ENCODE assay signal across 10 cellular contexts in the genomic region with DNA sequence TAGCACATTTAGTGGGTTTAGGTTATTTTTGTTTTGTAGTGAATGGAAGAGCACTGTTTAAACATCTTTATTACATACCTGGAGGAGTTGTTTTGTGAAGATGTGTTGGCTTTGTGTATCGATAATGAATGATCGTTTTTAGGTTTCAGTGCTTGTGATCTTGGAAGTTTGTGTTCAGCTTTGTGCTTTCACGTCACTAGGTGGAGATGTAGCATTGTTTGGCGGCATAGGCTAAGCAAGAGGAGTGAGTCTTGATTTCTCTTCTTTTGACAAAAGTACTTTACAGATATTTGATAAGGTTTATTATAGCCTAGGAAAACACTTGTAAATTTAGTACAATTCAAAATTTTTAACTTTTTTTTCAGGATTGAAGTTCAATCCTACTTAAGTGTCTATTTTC. TPM values are rescaled to one million over a fixed set of nuclear protein-coding genes. Genes with fewer than 3 reads are reported as not detected.
DNase-seq lines count a peak whose midpoint lies in the region; ATAC-seq and TF ChIP-seq lines count a peak whose summit lies in the region.
"Had no signal": no experiment of that assay in that cellular context is flagged by ENCODE, and none has a peak within 500 bp of the region (broad histone marks: within the 10 kb centered on the region; RNA-seq: fewer than 3 reads in every experiment).

No MANE protein-coding gene starts in this region.

- no peaks in the 10 kb centered on the region for H4K20me1 ChIP-seq in hepatocyte (ENCODE audit: insufficient read depth, poor library complexity, severe bottlenecking)

- no peak overlapping the region for H3K4me3 ChIP-seq in A673 (ENCODE audit: low read depth, low read length, poor library complexity, severe bottlenecking)
- no peak overlapping the region for H3K4me3 ChIP-seq in hepatocyte

- intact Hi-C loops in A673 (cut with micrococcal nuclease; ENCODE audit: unreplicated experiment) = loop anchor here (10.0 kb wide), 1 partner anchor 629 kb away; no protein-coding TSS in a partner anchor

- 43% methylated on average over 4 of the region's 4 CpGs for WGBS in hepatocyte (ENCODE audit: low lambda C conversion rate, missing lambda C conversion rate)

- POLR2A ChIA-PET in A673 (lab: Charles Lee; ENCODE audit: low non-redundant PET) = no interaction called here

- H3K79me2 ChIP-seq in hepatocyte = no peaks in the 10 kb centered on the region

- TF ChIP-seq CTCF in A673 (conservative IDR thresholded peaks at IDR 0.05; ENCODE audit: low read depth, low read length) (peak; percentile 57), VCaP (conservative IDR thresholded peaks at IDR 0.05) (peak; percentile 77), hepatocyte (IDR thresholded peaks at IDR 0.05; ENCODE audit: poor library complexity) (peak; percentile 76)

- H3K27me3 ChIP-seq in A673 (replicated peaks; ENCODE audit: insufficient read depth, low read depth, low read length, poor library complexity) = peaks cover 18% of the 10 kb centered on the region
- H3K27me3 ChIP-seq in hepatocyte = no peaks in the 10 kb centered on the region

- no peaks in the 10 kb centered on the region for H3K9me2 ChIP-seq in hepatocyte (replicated peaks; ENCODE audit: insufficient read depth)

- H3K27ac ChIP-seq in A673 (ENCODE audit: low read depth, low read length, poor library complexity, severe bottlenecking) (no peak overlapping the region), VCaP (no peak overlapping the region), hepatocyte (no peak overlapping the region)

- H3K9me3 ChIP-seq in A673 (ENCODE audit: low read depth, low read length, poor library complexity, severe bottlenecking) = no peaks in the 10 kb centered on the region
- no peaks in the 10 kb centered on the region for H3K9me3 ChIP-seq in hepatocyte (ENCODE audit: low read depth)

- no peaks in the 10 kb centered on the region for H3K36me3 ChIP-seq in A673 (ENCODE audit: insufficient read depth, low read length, poor library complexity, severe bottlenecking)
- no peaks in the 10 kb centered on the region for H3K36me3 ChIP-seq in hepatocyte (replicated peaks; ENCODE audit: insufficient read depth, low read depth)

- H2AFZ ChIP-seq in hepatocyte = no peak overlapping the region

- BruUV-seq in A673 (replicated peaks; lab: Mats Ljungman, UMichigan) = no TSS peak

- H3K4me1 ChIP-seq in A673 (ENCODE audit: insufficient read depth, low read length, poor library complexity, severe bottlenecking) (no peaks in the 10 kb centered on the region), hepatocyte (ENCODE audit: insufficient read depth) (no peaks in the 10 kb centered on the region)

- DNase-seq in A673 (ENCODE audit: low spot score) = peak; percentile 39
- DNase-seq in H4 (ENCODE audit: low spot score) = peak; percentile 12
- peak; percentile 51 for DNase-seq in hepatocyte (ENCODE audit: low spot score)
- no peak for DNase-seq in hepatic stellate cell (ENCODE audit: low spot score)
- no peak for DNase-seq in MV-4-11 (lab: John Stamatoyannopoulos, UW)
- DNase-seq: activated B cell treated with CpG ODN at 0.5 μM for 24 hours, NCI-H226 had no signal

- CTCF ChIA-PET in A673 (lab: Charles Lee) = interaction anchor here (0.6 kb wide), 1 partner anchor 161 kb away, joined by 6 read pairs; no protein-coding TSS in a partner anchor

- no peak overlapping the region for H3K4me2 ChIP-seq in hepatocyte

- no peak for ATAC-seq in GM18520 (IDR thresholded peaks at IDR 0.05; ENCODE audit: unreplicated experiment)
- no peak for ATAC-seq in HG02678 (IDR thresholded peaks at IDR 0.05; ENCODE audit: unreplicated experiment)

RNA-seq across cellular contexts. Expression of gene PDK3, which starts 50.4 kb away (rescaled TPM):
- total RNA-seq in A673 (2021) (6.6 and 7.2 TPM in 2 replicates), hepatocyte (22.5 and 30.9 TPM in 2 replicates)
- total RNA-seq in H4 (2014; rRNA removed; shearing (Covaris generic)) = 20.5 and 27.9 TPM in 2 replicates
- 19.8 and 23.4 TPM in 2 replicates for polyA plus RNA-seq in hepatocyte

Comparison
In these comparisons a context has a peak if more than half of its experiments do, and no peak if none do; other contexts are left out.
1. DNase-seq: peak in A673 (single experiment), H4 (single experiment) and hepatocyte (single experiment); none in hepatic stellate cell (single experiment) and MV-4-11 (single experiment).
2. Peak in every context shown above with its lines, with median percentiles within 50 percentile points of each other: CTCF ChIP-seq.